Comparison of ENCODE assay signal across 1 cellular context in genomic region chr1:63746129-63746864, GRCh38.
TF ChIP-seq lines count a peak whose summit lies in the region.

No MANE protein-coding gene starts in this region.

TF ChIP-seq in IMR-90, 13 proteins besides CTCF, POLR2A, EP300 and RAD21 (continued from another document):
- TF ChIP-seq FOS (IDR thresholded peaks at IDR 0.05; ENCODE audit: low read depth, low read length) (peak; percentile 65), RCOR1 (IDR thresholded peaks at IDR 0.05; ENCODE audit: insufficient replicate concordance, low read length) (no peak), NFE2L2 (IDR thresholded peaks at IDR 0.05; ENCODE audit: low read depth, low read length) (no peak), MAFK (IDR thresholded peaks at IDR 0.05; ENCODE audit: low read depth, low read length) (no peak; the same call in 1 of the 2 replicates), SMC3 (IDR thresholded peaks at IDR 0.05; ENCODE audit: low read depth, low read length) (no peak), USF2 (IDR thresholded peaks at IDR 0.05; ENCODE audit: low read depth, low read length) (no peak), ELK1 (IDR thresholded peaks at IDR 0.05; ENCODE audit: borderline replicate concordance, low read depth, low read length) (no peak), MAZ (IDR thresholded peaks at IDR 0.05; ENCODE audit: borderline replicate concordance, low read depth, low read length) (peak; percentile 87; the same call in 1 of the 2 replicates)
